Comparison of ENCODE assay signal across 1 cellular context in the genomic region with DNA sequence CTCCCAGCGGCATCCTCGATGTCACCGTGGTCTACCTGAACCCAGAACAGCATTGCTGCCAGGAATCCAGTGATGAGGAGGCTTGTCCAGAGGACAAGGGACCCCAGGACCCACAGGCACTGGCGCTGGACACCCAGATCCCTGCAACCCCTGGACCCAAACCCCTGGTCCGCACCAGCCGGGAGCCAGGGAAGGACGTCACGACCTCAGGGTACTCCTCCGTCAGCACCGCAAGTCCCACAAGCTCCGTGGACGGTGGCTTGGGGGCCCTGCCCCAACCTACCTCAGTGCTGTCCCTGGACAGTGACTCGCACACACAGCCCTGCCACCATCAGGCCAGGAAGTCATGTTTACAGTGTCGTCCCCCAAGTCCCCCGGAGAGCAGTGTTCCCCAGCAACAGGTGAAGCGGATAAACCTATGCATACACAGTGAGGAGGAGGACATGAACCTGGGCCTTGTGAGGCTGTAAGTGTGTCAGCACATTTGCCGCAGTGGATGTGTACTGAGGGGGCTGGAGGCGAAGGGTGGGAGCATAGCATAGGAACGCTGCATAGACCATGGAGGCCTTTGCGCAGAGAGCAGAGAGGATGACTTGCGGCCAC.
TF ChIP-seq lines count a peak whose summit lies in the region.

No MANE protein-coding gene starts in this region.

TF ChIP-seq in K562, 482 proteins besides CTCF, POLR2A, EP300 and RAD21:
- TF ChIP-seq POLR2G (IDR thresholded peaks at IDR 0.05; ENCODE audit: low read depth, low read length), result 0 out of 2 replicates have a peak, but pooled peaks have one; percentile 5
- 0 out of 2 replicates have a peak, but pooled peaks have one; percentile 13 for TF ChIP-seq RBFOX2 (IDR thresholded peaks at IDR 0.05; ENCODE audit: low read depth, low read length)
- TF ChIP-seq, protein P1, sequence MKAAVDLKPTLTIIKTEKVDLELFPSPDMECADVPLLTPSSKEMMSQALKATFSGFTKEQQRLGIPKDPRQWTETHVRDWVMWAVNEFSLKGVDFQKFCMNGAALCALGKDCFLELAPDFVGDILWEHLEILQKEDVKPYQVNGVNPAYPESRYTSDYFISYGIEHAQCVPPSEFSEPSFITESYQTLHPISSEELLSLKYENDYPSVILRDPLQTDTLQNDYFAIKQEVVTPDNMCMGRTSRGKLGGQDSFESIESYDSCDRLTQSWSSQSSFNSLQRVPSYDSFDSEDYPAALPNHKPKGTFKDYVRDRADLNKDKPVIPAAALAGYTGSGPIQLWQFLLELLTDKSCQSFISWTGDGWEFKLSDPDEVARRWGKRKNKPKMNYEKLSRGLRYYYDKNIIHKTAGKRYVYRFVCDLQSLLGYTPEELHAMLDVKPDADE (conservative IDR thresholded peaks at IDR 0.05; ENCODE audit: control insufficient read depth, low read depth, low read length), result no peak
- TF ChIP-seq CSDE1 (IDR thresholded peaks at IDR 0.05), result no peak
